Comparison of ENCODE assay signal across 17 cellular contexts in the genomic region with DNA sequence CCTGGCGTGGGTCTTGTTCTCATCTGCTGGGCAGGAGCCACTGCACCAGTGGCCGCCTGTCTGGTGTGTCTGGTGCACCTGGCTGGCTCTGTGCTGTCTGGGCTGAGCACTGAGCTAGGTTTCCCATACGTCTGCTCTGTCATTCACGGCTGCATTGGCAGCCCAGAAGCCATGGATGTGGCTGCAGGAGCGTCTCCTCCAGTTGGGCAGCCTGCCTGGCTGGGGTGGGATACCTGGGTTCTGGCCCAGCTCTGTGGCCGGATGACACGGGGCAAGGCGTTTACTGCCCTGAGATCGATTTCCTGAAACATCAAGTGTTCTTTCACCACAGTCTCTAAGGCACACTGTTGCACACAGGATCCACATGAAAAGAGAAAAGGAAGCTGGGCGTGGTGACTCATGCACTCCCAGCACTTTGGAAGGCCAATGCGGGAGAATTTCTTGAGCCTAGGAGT. TPM values are rescaled to one million over a fixed set of nuclear protein-coding genes. Genes with fewer than 3 reads are reported as not detected.
DNase-seq lines count a peak whose midpoint lies in the region; ATAC-seq lines count a peak whose summit lies in the region.
"Had no signal": no experiment of that assay in that cellular context is flagged by ENCODE, and none has a peak within 500 bp of the region (broad histone marks: within the 10 kb centered on the region; RNA-seq: fewer than 3 reads in every experiment).

No MANE protein-coding gene starts in this region.

- no peak for ATAC-seq in GM19328 (IDR thresholded peaks at IDR 0.05; ENCODE audit: unreplicated experiment)
- ATAC-seq: activated CD4-positive, alpha-beta T cell treated with anti-CD3 and anti-CD28 coated beads for 36 hours; activated T-helper 17 cell treated with anti-CD3 and anti-CD28 coated beads, Interleukin-2, amount 50 U/mL, for 72 hours; K562; pancreas had no signal

- DNase-seq in SKM-1 treated with dmso at 0.1 percent for 144 hours (lab: John Stamatoyannopoulos, UW; ENCODE audit: unreplicated experiment) (peak; percentile 6), SKM-1 (lab: John Stamatoyannopoulos, UW; ENCODE audit: unreplicated experiment) (no peak), RPMI7951 (ENCODE audit: low read depth) (peak; percentile 96), epithelial cell of prostate (ENCODE audit: low read depth, low spot score) (no peak), pulmonary artery endothelial cell (ENCODE audit: low read depth, low spot score) (peak; percentile 54), COLO829 (ENCODE audit: low spot score) (no peak), NCI-H345 treated with DMSO at 0.1 percent for 48 hours (lab: John Stamatoyannopoulos, UW; ENCODE audit: unreplicated experiment) (no peak)
- DNase-seq: 8988T; activated CD4-positive, alpha-beta T cell treated with anti-CD3 and anti-CD28 coated beads for 36 hours; NCI-H2029 treated with DMSO at 0.1 percent for 48 hours; pancreas; stimulated activated CD4-positive, alpha-beta T cell treated with anti-CD3 and anti-CD28 coated beads, Interleukin-15, amount 100 ng/mL, for 24 hours; T-helper 1 cell; tibial artery had no signal

- peak overlapping the region; percentile 9 for H3K27ac ChIP-seq in epithelial cell of prostate
- H3K27ac ChIP-seq: pancreas, tibial artery had no signal

RNA-seq across cellular contexts. Expression of a gene that starts 25.5 kb away (rescaled TPM):
- 47.2 and 55.5 TPM in 2 replicates for total RNA-seq in RPMI7951 (2014; rRNA removed; shearing (Covaris generic))
- 79.3 and 119 TPM in 2 replicates for total RNA-seq in pulmonary artery endothelial cell

Comparison
In these comparisons a context has a peak if more than half of its experiments do, and no peak if none do; other contexts are left out.
1. DNase-seq: peak in SKM-1 treated with dmso at 0.1 percent for 144 hours (single experiment), RPMI7951 (single experiment) and pulmonary artery endothelial cell (single experiment); none in SKM-1 (single experiment), epithelial cell of prostate (single experiment), COLO829 (single experiment) and NCI-H345 treated with DMSO at 0.1 percent for 48 hours (single experiment).